Comparison of ENCODE assay signal across 8 cellular contexts in genomic region chr16:88570691-88571092, GRCh38. TPM values are rescaled to one million over a fixed set of nuclear protein-coding genes. Genes with fewer than 3 reads are reported as not detected.
DNase-seq lines count a peak whose midpoint lies in the region; ATAC-seq and TF ChIP-seq lines count a peak whose summit lies in the region.

No MANE protein-coding gene starts in this region.

- 0 to 1% methylated on average over 35 of the region's 35 CpGs for WGBS in heart right ventricle, 2 donors

- peaks cover 0 to 37% (median 0%) of the 10 kb centered on the region in 9 donors for H3K36me3 ChIP-seq in heart right ventricle
- no peaks in the 10 kb centered on the region; the same call in 1 of the 2 replicates for H3K36me3 ChIP-seq in MG63
- peaks cover 3 to 6% (median 6%) of the 10 kb centered on the region in 3 donors for H3K36me3 ChIP-seq in skeletal muscle tissue (ENCODE audit: control insufficient read depth in 3 of 3, insufficient read depth in 3 of 3, low read length in 3 of 3)

- H3K27ac ChIP-seq in heart right ventricle, result peak overlapping the region; percentile 33 to 92 (median 82)
- peak overlapping the region; percentile 45 for H3K27ac ChIP-seq in skeletal muscle tissue (ENCODE audit: low read depth, low read length)

- peak overlapping the region; percentile 72 for H3K27ac Mint-ChIP-seq in activated T-cell treated with anti-CD3 and anti-CD28 coated beads, Interleukin-2, amount 50 U/mL, for 72 hours
- peak overlapping the region; percentile 43 for H3K27ac Mint-ChIP-seq in glutamatergic neuron (ENCODE audit: unreplicated experiment)

- intact Hi-C loops in heart right ventricle (cut with DNase I), result loop anchor here in 4 of 10 donors (2.0 to 10.0 kb wide), 3 partner anchors 20 to 137 kb away; partner anchors contain the start of genes CTU2 (in 4 of the 4) and RNF166 (in 4 of the 4)
- intact Hi-C loops in left ventricle myocardium superior (cut with micrococcal nuclease), result no loop called here

- H3K9ac ChIP-seq in skeletal muscle tissue (ENCODE audit: low read depth in 1 of 3, low read length in 3 of 3), result peak overlapping the region; percentile 82 to 87 (median 85)

- H3K9me3 Mint-ChIP-seq in activated T-cell treated with anti-CD3 and anti-CD28 coated beads, Interleukin-2, amount 50 U/mL, for 72 hours, result no peaks in the 10 kb centered on the region
- H3K9me3 Mint-ChIP-seq in glutamatergic neuron (ENCODE audit: unreplicated experiment), result peaks cover 2% of the 10 kb centered on the region

- H3K4me1 ChIP-seq in heart right ventricle, result peaks cover 6 to 30% (median 25%) of the 10 kb centered on the region in 9 donors
- H3K4me1 ChIP-seq in skeletal muscle tissue (ENCODE audit: control insufficient read depth in 3 of 3, insufficient read depth in 3 of 3, low read length in 3 of 3), result peaks cover 17 to 26% (median 22%) of the 10 kb centered on the region in 3 donors

- DNase-seq in heart right ventricle, result peak in 1 of 2 donors; percentile 31
- DNase-seq in left ventricle myocardium superior, result no peak
- DNase-seq in MG63, result no peak
- DNase-seq in activated T-cell treated with anti-CD3 and anti-CD28 coated beads, Interleukin-2, amount 50 U/mL, for 72 hours, result peak; percentile 39 to 50
- DNase-seq in glutamatergic neuron, result no peak
- DNase-seq in globus pallidus (ENCODE audit: low spot score), result no peak
- DNase-seq in NCI-H2029 (lab: John Stamatoyannopoulos, UW), result no peak

- H3K4me3 ChIP-seq in heart right ventricle (peak overlapping the region; percentile 67 to 96 (median 91)), MG63 (peak overlapping the region; percentile 74), skeletal muscle tissue (ENCODE audit: low read length in 3 of 3) (peak overlapping the region; percentile 84 to 89 (median 86))

- no peaks in the 10 kb centered on the region for H3K9me3 ChIP-seq in heart right ventricle
- no peaks in the 10 kb centered on the region for H3K9me3 ChIP-seq in MG63
- no peaks in the 10 kb centered on the region for H3K9me3 ChIP-seq in skeletal muscle tissue (ENCODE audit: control insufficient read depth in 3 of 3, low read length in 3 of 3)

- TF ChIP-seq CTCF in heart right ventricle (IDR thresholded peaks at IDR 0.05) (no peak), glutamatergic neuron (IDR thresholded peaks at IDR 0.05; ENCODE audit: partially characterized antibody, unreplicated experiment) (no peak)

- H3K4me1 Mint-ChIP-seq in activated T-cell treated with anti-CD3 and anti-CD28 coated beads, Interleukin-2, amount 50 U/mL, for 72 hours (ENCODE audit: low read depth), result peaks cover 53% of the 10 kb centered on the region
- H3K4me1 Mint-ChIP-seq in glutamatergic neuron (ENCODE audit: low read depth, unreplicated experiment), result peaks cover 2% of the 10 kb centered on the region

- no peaks in the 10 kb centered on the region for H3K27me3 Mint-ChIP-seq in activated T-cell treated with anti-CD3 and anti-CD28 coated beads, Interleukin-2, amount 50 U/mL, for 72 hours (ENCODE audit: low read depth)
- peaks cover 3% of the 10 kb centered on the region for H3K27me3 Mint-ChIP-seq in glutamatergic neuron (ENCODE audit: unreplicated experiment)

- H3K36me3 Mint-ChIP-seq in activated T-cell treated with anti-CD3 and anti-CD28 coated beads, Interleukin-2, amount 50 U/mL, for 72 hours (ENCODE audit: insufficient read depth in 2 of 2), result peaks cover 0 to 5% of the 10 kb centered on the region in 2 donors
- no peaks in the 10 kb centered on the region for H3K36me3 Mint-ChIP-seq in glutamatergic neuron (ENCODE audit: unreplicated experiment)

- peak in 2 of 8 donors; percentile 1 to 6 for ATAC-seq in heart right ventricle
- ATAC-seq in left ventricle myocardium superior, result no peak
- peak; percentile 41 to 43 for ATAC-seq in activated T-cell treated with anti-CD3 and anti-CD28 coated beads, Interleukin-2, amount 50 U/mL, for 72 hours (replicated peaks in 1 of 2)

- H3K27me3 ChIP-seq in heart right ventricle (no peaks in the 10 kb centered on the region), MG63 (no peaks in the 10 kb centered on the region), skeletal muscle tissue (ENCODE audit: control insufficient read depth in 3 of 3, insufficient read depth in 3 of 3, low read length in 3 of 3) (no peaks in the 10 kb centered on the region)

- peak overlapping the region; percentile 86 to 91 for H3K4me3 Mint-ChIP-seq in activated T-cell treated with anti-CD3 and anti-CD28 coated beads, Interleukin-2, amount 50 U/mL, for 72 hours
- peak overlapping the region; percentile 92 for H3K4me3 Mint-ChIP-seq in glutamatergic neuron (ENCODE audit: unreplicated experiment)

RNA-seq across cellular contexts. Expression of gene ZC3H18, which starts 0.5 kb away (rescaled TPM):
- total RNA-seq in heart right ventricle, result 10 to 100 TPM; 18.3 to 28.7 (median 22.0) TPM
- polyA plus RNA-seq in heart right ventricle, result 10 to 100 TPM; 18.4 to 22.7 TPM
- total RNA-seq in left ventricle myocardium superior, result 23.9 TPM
- 10.9 and 13.2 TPM in 2 replicates for total RNA-seq in MG63 (2014; rRNA removed; shearing (Covaris generic); ENCODE audit: low replicate concordance)
- 10 to 100 TPM; 88.7 to 99.0 TPM for total RNA-seq in activated T-cell treated with anti-CD3 and anti-CD28 coated beads, Interleukin-2, amount 50 U/mL, for 72 hours
- total RNA-seq in glutamatergic neuron (ENCODE audit: unreplicated experiment), result 48.9 TPM
- 14.6 TPM for total RNA-seq in skeletal muscle tissue

Comparison
In these comparisons a context has a peak if more than half of its experiments do, and no peak if none do; other contexts are left out.
1. DNase-seq: peak in activated T-cell treated with anti-CD3 and anti-CD28 coated beads, Interleukin-2, amount 50 U/mL, for 72 hours (2 of 2); none in left ventricle myocardium superior (single experiment), MG63 (single experiment), glutamatergic neuron (single experiment), globus pallidus (single experiment) and NCI-H2029 (single experiment).
2. Peak in every context shown above with its lines, with median percentiles within 50 percentile points of each other: H3K4me3 ChIP-seq.